ENCODE assay signal across 2 cellular contexts in genomic region chr19:18853755-18854427, GRCh38.
A peak's percentile ranks its signal among the peaks of the same experiment; 100 is the strongest.
TF ChIP-seq lines count a peak whose summit lies in the region.

No MANE protein-coding gene starts in this region.

TF ChIP-seq in GM12891, 5 proteins besides CTCF, POLR2A, EP300 and RAD21:
- TF ChIP-seq POU2F2 (IDR thresholded peaks at IDR 0.05; ENCODE audit: low read depth, low read length) (no peak), POLR2AphosphoS5 (IDR thresholded peaks at IDR 0.05; ENCODE audit: low read depth, low read length) (peak; percentile 28; the same call in 1 of the 2 replicates)
TF ChIP-seq in GM12891: peak in this region for 1.

TF ChIP-seq in H1, 55 proteins besides CTCF, POLR2A, EP300 and RAD21:
- TF ChIP-seq BACH1 (IDR thresholded peaks at IDR 0.05; ENCODE audit: low read length) = no peak
- no peak for TF ChIP-seq SIX5 (IDR thresholded peaks at IDR 0.05; ENCODE audit: low read depth, low read length)
- TF ChIP-seq KDM4A (IDR thresholded peaks at IDR 0.05; ENCODE audit: low read depth, low read length, severe bottlenecking) = no peak
- TF ChIP-seq ZNF274 (IDR thresholded peaks at IDR 0.05; ENCODE audit: borderline replicate concordance, extremely low read depth, low read length) = no peak
- no peak for TF ChIP-seq TEAD4 (IDR thresholded peaks at IDR 0.05; ENCODE audit: low read depth, low read length)
- TF ChIP-seq KDM1A (IDR thresholded peaks at IDR 0.05; ENCODE audit: borderline replicate concordance, low read length) = no peak
- TF ChIP-seq CHD7 (IDR thresholded peaks at IDR 0.05; ENCODE audit: insufficient replicate concordance, low read length) = no peak
- TF ChIP-seq RNF2 (IDR thresholded peaks at IDR 0.05; ENCODE audit: borderline replicate concordance, low read depth, low read length, missing control alignments, poor library complexity, severe bottlenecking) = no peak
- no peak for TF ChIP-seq CTBP2 (IDR thresholded peaks at IDR 0.05; ENCODE audit: borderline replicate concordance, insufficient read depth, insufficient read length, low read length)
- no peak for TF ChIP-seq YY1 (IDR thresholded peaks at IDR 0.05; ENCODE audit: low read depth, low read length)
- no peak for TF ChIP-seq TBP (IDR thresholded peaks at IDR 0.05; ENCODE audit: low read depth, low read length)
- TF ChIP-seq GABPA (IDR thresholded peaks at IDR 0.05; ENCODE audit: borderline replicate concordance, insufficient read depth, low read length) = no peak
- TF ChIP-seq BCL11A (IDR thresholded peaks at IDR 0.05; ENCODE audit: low read depth in 2 of 2, low read length in 2 of 2) = no peak
- TF ChIP-seq SP4 (IDR thresholded peaks at IDR 0.05; ENCODE audit: low read length) = no peak
- TF ChIP-seq POLR2AphosphoS5 (IDR thresholded peaks at IDR 0.05; ENCODE audit: low read depth, low read length) = no peak
- TF ChIP-seq PHF8 (conservative IDR thresholded peaks at IDR 0.05; ENCODE audit: low read depth, low read length) = no peak
- no peak for TF ChIP-seq MAFK (IDR thresholded peaks at IDR 0.05; ENCODE audit: low read depth, low read length)
TF ChIP-seq in H1: peak in this region for 0.
